12 cellular contexts compared by ENCODE assay signal in the genomic region with DNA sequence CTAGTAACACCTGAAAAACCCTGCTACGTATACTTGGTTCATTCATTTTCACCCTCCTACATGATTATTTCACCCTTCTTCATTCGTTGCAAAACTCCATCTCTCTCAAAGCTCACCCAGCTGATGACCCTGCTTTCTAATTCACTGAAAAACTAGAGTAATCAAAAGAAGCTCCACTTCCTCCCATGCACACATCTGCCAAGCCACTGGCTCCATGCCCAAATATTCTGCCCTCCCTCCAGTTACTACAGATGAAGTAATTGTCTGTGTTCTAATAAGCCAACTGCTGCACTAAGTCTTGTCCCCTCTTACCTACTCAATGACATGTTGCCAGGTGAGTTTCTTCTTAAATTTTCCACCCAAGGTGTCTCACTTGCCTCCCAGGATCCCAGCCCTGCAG.
A peak's percentile ranks its signal among the peaks of the same experiment; 100 is the strongest.
DNase-seq lines count a peak whose midpoint lies in the region; ATAC-seq lines count a peak whose summit lies in the region.
"Had no signal": no experiment of that assay in that cellular context is flagged by ENCODE, and none has a peak within 500 bp of the region (broad histone marks: within the 10 kb centered on the region; RNA-seq: fewer than 3 reads in every experiment).

No MANE protein-coding gene starts in this region.

- DNase-seq in NCI-H1694 (lab: John Stamatoyannopoulos, UW) (peak; percentile 89), sciatic nerve (ENCODE audit: low spot score) (peak; percentile 66), T-helper 2 cell (no peak), Karpas-422 (no peak)
- no peak for DNase-seq in stimulated activated CD4-positive, alpha-beta T cell treated with anti-CD3 and anti-CD28 coated beads, Interleukin-12 subunit alpha, Interleukin-12 subunit beta, amount 100 ng/mL, for 4 hours
- DNase-seq: activated T-cell treated with anti-CD3 and anti-CD28 coated beads, Interleukin-2, amount 50 U/mL, for 48 hours; natural killer cell had no signal

- H3K4me3 ChIP-seq in Karpas-422 (ENCODE audit: low read length), result no peak overlapping the region
- H3K4me3 ChIP-seq: suprapubic skin had no signal

- no peak overlapping the region for H3K4me2 ChIP-seq in Karpas-422 (ENCODE audit: low read depth, low read length, poor library complexity, severe bottlenecking)

- H3K9me2 ChIP-seq in Karpas-422 (replicated peaks; ENCODE audit: insufficient read depth, low read length), result no peaks in the 10 kb centered on the region

- no peak overlapping the region for H3K27ac ChIP-seq in Karpas-422 (ENCODE audit: low read length)
- H3K27ac ChIP-seq: suprapubic skin had no signal

- no peaks in the 10 kb centered on the region for H3K4me1 ChIP-seq in Karpas-422 (ENCODE audit: low read length)

- intact Hi-C loops in dendritic cell treated with granulocyte-macrophage colony-stimulating factor and Interleukin-4, amounts not matched to agents 40 ng/mL and 50 ng/mL, for 4 days (cut with micrococcal nuclease), result no loop called here
- intact Hi-C loops in sciatic nerve (cut with DNase I), result no loop called here

- H3K27me3 Mint-ChIP-seq in dendritic cell treated with granulocyte-macrophage colony-stimulating factor and Interleukin-4, amounts not matched to agents 40 ng/mL and 50 ng/mL, for 4 days, result no peaks in the 10 kb centered on the region
- H3K27me3 Mint-ChIP-seq: central memory CD8-positive, alpha-beta T cell had no signal

- no peak overlapping the region for H2AFZ ChIP-seq in Karpas-422 (ENCODE audit: low read length)

- no peaks in the 10 kb centered on the region for H3K9me3 ChIP-seq in Karpas-422 (ENCODE audit: low read length)

- no peak overlapping the region for H3K9ac ChIP-seq in Karpas-422 (ENCODE audit: low read length)

- peaks cover 22% of the 10 kb centered on the region for H3K4me1 Mint-ChIP-seq in dendritic cell treated with granulocyte-macrophage colony-stimulating factor and Interleukin-4, amounts not matched to agents 40 ng/mL and 50 ng/mL, for 4 days (ENCODE audit: low read depth)
- H3K4me1 Mint-ChIP-seq: central memory CD8-positive, alpha-beta T cell; natural killer cell had no signal

- no peak overlapping the region for H3K4me3 Mint-ChIP-seq in dendritic cell treated with granulocyte-macrophage colony-stimulating factor and Interleukin-4, amounts not matched to agents 40 ng/mL and 50 ng/mL, for 4 days
- H3K4me3 Mint-ChIP-seq: central memory CD8-positive, alpha-beta T cell; natural killer cell had no signal

- peak overlapping the region; percentile 21 for H3K27ac Mint-ChIP-seq in dendritic cell treated with granulocyte-macrophage colony-stimulating factor and Interleukin-4, amounts not matched to agents 40 ng/mL and 50 ng/mL, for 4 days
- H3K27ac Mint-ChIP-seq: natural killer cell had no signal

- H3K36me3 Mint-ChIP-seq in dendritic cell treated with granulocyte-macrophage colony-stimulating factor and Interleukin-4, amounts not matched to agents 40 ng/mL and 50 ng/mL, for 4 days (ENCODE audit: low read depth), result no peaks in the 10 kb centered on the region
- H3K36me3 Mint-ChIP-seq: natural killer cell had no signal

- H3K36me3 ChIP-seq in Karpas-422 (ENCODE audit: insufficient read depth, low read length), result no peaks in the 10 kb centered on the region
- H3K36me3 ChIP-seq: suprapubic skin had no signal

- no peaks in the 10 kb centered on the region for H3K9me3 Mint-ChIP-seq in dendritic cell treated with granulocyte-macrophage colony-stimulating factor and Interleukin-4, amounts not matched to agents 40 ng/mL and 50 ng/mL, for 4 days

- H3K79me2 ChIP-seq in Karpas-422 (ENCODE audit: low read length), result no peaks in the 10 kb centered on the region

- no peaks in the 10 kb centered on the region for H4K20me1 ChIP-seq in Karpas-422 (ENCODE audit: insufficient read depth, low read depth, low read length)

- no peaks in the 10 kb centered on the region for H3K27me3 ChIP-seq in Karpas-422 (ENCODE audit: low read length)
- H3K27me3 ChIP-seq: suprapubic skin had no signal

- ATAC-seq in GM18868 (IDR thresholded peaks at IDR 0.05; ENCODE audit: unreplicated experiment) (peak; percentile 48), sciatic nerve (no peak), GM21825 (IDR thresholded peaks at IDR 0.05; ENCODE audit: unreplicated experiment) (no peak)
- ATAC-seq: natural killer cell had no signal

Comparison
In these comparisons a context has a peak if more than half of its experiments do, and no peak if none do; other contexts are left out.
1. DNase-seq: peak in NCI-H1694 (single experiment) and sciatic nerve (single experiment); none in T-helper 2 cell (0 of 5), stimulated activated CD4-positive, alpha-beta T cell treated with anti-CD3 and anti-CD28 coated beads, Interleukin-12 subunit alpha, Interleukin-12 subunit beta, amount 100 ng/mL, for 4 hours (single experiment) and Karpas-422 (single experiment).